In genomic region chr3:109275702-109276293, GRCh38 we compare ENCODE assay signal across 8 cellular contexts. TPM values are rescaled to one million over a fixed set of nuclear protein-coding genes. Genes with fewer than 3 reads are reported as not detected.
A peak's percentile ranks its signal among the peaks of the same experiment; 100 is the strongest.
DNase-seq lines count a peak whose midpoint lies in the region; ATAC-seq, FAIRE-seq and TF ChIP-seq lines count a peak whose summit lies in the region.

No MANE protein-coding gene starts in this region.

- ATAC-seq in GM18498 (IDR thresholded peaks at IDR 0.05; ENCODE audit: unreplicated experiment), result no peak

- no peaks in the 10 kb centered on the region for H3K27me3 ChIP-seq in SK-N-SH (ENCODE audit: insufficient read depth)
- H3K27me3 ChIP-seq in small intestine (ENCODE audit: control insufficient read depth in 2 of 2, insufficient read depth in 2 of 2, low read length in 2 of 2), result no peaks in the 10 kb centered on the region

- H3K9me3 ChIP-seq in SK-N-SH (no peaks in the 10 kb centered on the region), small intestine (ENCODE audit: control insufficient read depth, low read depth) (no peaks in the 10 kb centered on the region)

- H3K9me2 ChIP-seq in SK-N-SH, result no peaks in the 10 kb centered on the region

- in situ Hi-C loops in GM13976 (cut with MboI; ENCODE audit: low sequenced_read_pairs, unreplicated experiment), result no loop called here

- no peak for TF ChIP-seq EP300 in SK-N-SH (IDR thresholded peaks at IDR 0.05; ENCODE audit: borderline replicate concordance in 1 of 2, low read depth in 1 of 2, low read length in 1 of 2)

- CTCF ChIA-PET in SK-N-SH (lab: Yijun Ruan, JAX), result interaction anchor here (0.7 to 2.3 kb wide), 7 partner anchors 8 to 1805 kb away, joined by 3 to 17 read pairs (median 4); no protein-coding TSS in a partner anchor

- no peak for FAIRE-seq in GM19239 (lab: Jason Lieb, UNC)
- no peak for FAIRE-seq in small intestine (lab: Jason Lieb, UNC)

- H4K20me1 ChIP-seq in SK-N-SH (ENCODE audit: insufficient read depth), result no peaks in the 10 kb centered on the region

- H3K27ac ChIP-seq in SK-N-SH (ENCODE audit: low read depth in 2 of 2, low read length in 1 of 2), result no peak overlapping the region
- no peak overlapping the region for H3K27ac ChIP-seq in small intestine (ENCODE audit: low read depth in 1 of 2, low read length in 1 of 2)

- TF ChIP-seq CTCF in SK-N-SH (IDR thresholded peaks at IDR 0.05), result peak; percentile 77
- no peak for TF ChIP-seq CTCF in GM13976 (IDR thresholded peaks at IDR 0.05; ENCODE audit: borderline replicate concordance, control extremely low read depth, extremely low read depth, insufficient read depth, missing control alignments)

- H3K4me2 ChIP-seq in SK-N-SH, result no peak overlapping the region

- POLR2A ChIA-PET in SK-N-SH (lab: Yijun Ruan, JAX), result no interaction called here

- no peaks in the 10 kb centered on the region for H3K36me3 ChIP-seq in SK-N-SH (replicated peaks in 1 of 2; ENCODE audit: control insufficient read depth in 1 of 2, insufficient read depth in 2 of 2, low read length in 1 of 2)
- no peaks in the 10 kb centered on the region for H3K36me3 ChIP-seq in small intestine (ENCODE audit: control insufficient read depth in 2 of 2, insufficient read depth in 2 of 2, low read length in 2 of 2)

- no peak overlapping the region for H2AFZ ChIP-seq in SK-N-SH (ENCODE audit: low read depth)

- H3K4me1 ChIP-seq in SK-N-SH (ENCODE audit: control insufficient read depth in 1 of 2, insufficient read depth in 2 of 2, low read depth in 1 of 2, low read length in 1 of 2) (no peaks in the 10 kb centered on the region), small intestine (ENCODE audit: control insufficient read depth in 2 of 2, insufficient read depth in 1 of 2, low read depth in 1 of 2, low read length in 1 of 2) (no peaks in the 10 kb centered on the region)

- DNase-seq in Ammon's horn (ENCODE audit: low spot score) (peak; percentile 52), GM19239 (ENCODE audit: insufficient read length, low spot score) (peak; percentile 1), SK-N-SH (peak; percentile 38), foreskin melanocyte (peak; percentile 87), small intestine (peak; percentile 37), GM13976 (ENCODE audit: low spot score) (no peak)
- no peak for DNase-seq in activated CD8-positive, alpha-beta memory T cell treated with anti-CD3 and anti-CD28 coated beads, Interleukin-2, amount 50 U/mL, for 4 hours

- 0 out of 4 replicates have a peak overlapping the region, but pooled peaks of 1 of the 2 experiments have one; percentile 27 for H3K4me3 ChIP-seq in SK-N-SH (ENCODE audit: low read depth in 2 of 2, low read length in 1 of 2)
- H3K4me3 ChIP-seq in small intestine (ENCODE audit: low read depth in 1 of 2, low read length in 2 of 2), result no peak overlapping the region

- H3F3A ChIP-seq in SK-N-SH (replicated peaks; ENCODE audit: insufficient read depth), result no peaks in the 10 kb centered on the region

- no peak overlapping the region for H3K9ac ChIP-seq in SK-N-SH

- no peaks in the 10 kb centered on the region for H3K79me2 ChIP-seq in SK-N-SH (ENCODE audit: insufficient read depth)

- peak; percentile 74 for TF ChIP-seq RAD21 in SK-N-SH (IDR thresholded peaks at IDR 0.05; ENCODE audit: low read length)

- 29% methylated on average over 9 of the region's 9 CpGs for WGBS in SK-N-SH (ENCODE audit: low lambda C conversion rate)
- WGBS in small intestine, 3 donors, result 17 to 25% (median 18%) methylated on average over 9 of the region's 9 CpGs

TF ChIP-seq in SK-N-SH, 30 proteins besides CTCF, POLR2A, EP300 and RAD21:
- peak; percentile 58 for TF ChIP-seq SMC3 (IDR thresholded peaks at IDR 0.05; ENCODE audit: low read depth, low read length)
- no peak for TF ChIP-seq POLR2AphosphoS5 (IDR thresholded peaks at IDR 0.05; ENCODE audit: low read depth, low read length)
- no peak for TF ChIP-seq RCOR1 (IDR thresholded peaks at IDR 0.05; ENCODE audit: low read length)
- TF ChIP-seq EZH2phosphoT487 (IDR thresholded peaks at IDR 0.05; ENCODE audit: borderline replicate concordance, low read depth), result no peak

RNA-seq across cellular contexts. Expression of gene DPPA2, which starts 40.5 kb away (rescaled TPM):
- not detected in 2 replicates for polyA plus RNA-seq in SK-N-SH (2012; rRNA removed)
- not detected in 2 replicates for polyA plus RNA-seq in SK-N-SH (2012; cell fraction: cytosol; rRNA removed)
- not detected in 2 replicates for polyA plus RNA-seq in SK-N-SH (2012; cell fraction: nucleus; rRNA removed)
- not detected for polyA plus RNA-seq in small intestine

Comparison
In these comparisons a context has a peak if more than half of its experiments do, and no peak if none do; other contexts are left out.
1. DNase-seq: peak in Ammon's horn (single experiment), GM19239 (single experiment), SK-N-SH (single experiment), foreskin melanocyte (single experiment) and small intestine (single experiment); none in GM13976 (single experiment) and activated CD8-positive, alpha-beta memory T cell treated with anti-CD3 and anti-CD28 coated beads, Interleukin-2, amount 50 U/mL, for 4 hours (single experiment).